ENCODE assay signal across 21 cellular contexts in the genomic region with DNA sequence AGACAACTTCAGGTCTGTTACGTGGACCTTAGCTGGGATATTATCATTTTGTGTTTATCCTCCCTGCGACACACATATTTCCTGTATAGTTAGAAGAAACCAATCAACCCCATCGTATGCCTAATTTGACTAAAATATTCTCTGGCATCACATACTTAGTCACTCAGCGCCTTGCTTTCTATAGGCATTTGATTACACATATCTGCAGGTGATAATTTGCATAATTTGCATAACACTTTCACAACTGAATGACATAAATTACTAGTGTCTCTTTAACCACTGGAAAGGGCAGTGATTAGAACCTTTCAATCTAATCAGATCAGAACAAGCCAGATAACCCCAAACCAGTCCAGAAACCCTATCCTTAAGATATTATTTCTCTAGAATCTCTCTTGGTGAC.
"Had no signal": no experiment of that assay in that cellular context is flagged by ENCODE, and none has a peak within 500 bp of the region (broad histone marks: within the 10 kb centered on the region; RNA-seq: fewer than 3 reads in every experiment).

No MANE protein-coding gene starts in this region.

- DNase-seq: activated CD4-positive, alpha-beta memory T cell treated with anti-CD3 and anti-CD28 coated beads for 36 hours; activated CD4-positive, alpha-beta T cell treated with anti-CD3 and anti-CD28 coated beads for 48 hours; activated naive CD4-positive, alpha-beta T cell treated with Interleukin-2 at 50 U/mL for 16 hours; activated naive CD8-positive, alpha-beta T cell treated with anti-CD3 and anti-CD28 coated beads for 36 hours; activated T-cell treated with anti-CD3 and anti-CD28 coated beads, Interleukin-2, amount 50 U/mL, for 48 hours; central memory CD4-positive, alpha-beta T cell; dermis blood vessel endothelial cell; effector CD8-positive, alpha-beta T cell; foreskin melanocyte; kidney; lower lobe of right lung; naive B cell; occipital lobe; right lobe of liver; stimulated activated CD4-positive, alpha-beta T cell treated with anti-CD3 and anti-CD28 coated beads, Interleukin-1b, Interleukin-23, amount 100 ng/mL, for 48 hours; stomach; transverse colon had no signal

- H3K27me3 ChIP-seq: right lobe of liver, stomach, suprapubic skin, transverse colon had no signal

- H3K36me3 Mint-ChIP-seq: activated CD4-positive, alpha-beta memory T cell treated with anti-CD3 and anti-CD28 coated beads for 36 hours; activated naive CD8-positive, alpha-beta T cell treated with anti-CD3 and anti-CD28 coated beads for 36 hours; naive B cell had no signal

- H3K4me1 Mint-ChIP-seq: activated naive CD8-positive, alpha-beta T cell treated with anti-CD3 and anti-CD28 coated beads for 36 hours; naive B cell had no signal

- H3K27ac Mint-ChIP-seq: activated CD4-positive, alpha-beta memory T cell treated with anti-CD3 and anti-CD28 coated beads for 36 hours; activated naive CD8-positive, alpha-beta T cell treated with anti-CD3 and anti-CD28 coated beads for 36 hours; naive B cell had no signal

- H3K27me3 Mint-ChIP-seq: activated CD4-positive, alpha-beta memory T cell treated with anti-CD3 and anti-CD28 coated beads for 36 hours; activated naive CD8-positive, alpha-beta T cell treated with anti-CD3 and anti-CD28 coated beads for 36 hours had no signal

- H3K4me3 Mint-ChIP-seq: activated CD4-positive, alpha-beta memory T cell treated with anti-CD3 and anti-CD28 coated beads for 36 hours; activated naive CD8-positive, alpha-beta T cell treated with anti-CD3 and anti-CD28 coated beads for 36 hours; naive B cell; neural crest cell had no signal

- H3K9me3 ChIP-seq: lower lobe of right lung, right lobe of liver, stomach, suprapubic skin, transverse colon had no signal

- H3K9me3 Mint-ChIP-seq: activated CD4-positive, alpha-beta memory T cell treated with anti-CD3 and anti-CD28 coated beads for 36 hours; activated naive CD8-positive, alpha-beta T cell treated with anti-CD3 and anti-CD28 coated beads for 36 hours; naive B cell had no signal

- H3K27ac ChIP-seq: lower lobe of right lung, right lobe of liver, skin epidermis, stomach, suprapubic skin, transverse colon had no signal

- ATAC-seq: esophagus mucosa, lower lobe of right lung, right lobe of liver had no signal
